In the genomic region with DNA sequence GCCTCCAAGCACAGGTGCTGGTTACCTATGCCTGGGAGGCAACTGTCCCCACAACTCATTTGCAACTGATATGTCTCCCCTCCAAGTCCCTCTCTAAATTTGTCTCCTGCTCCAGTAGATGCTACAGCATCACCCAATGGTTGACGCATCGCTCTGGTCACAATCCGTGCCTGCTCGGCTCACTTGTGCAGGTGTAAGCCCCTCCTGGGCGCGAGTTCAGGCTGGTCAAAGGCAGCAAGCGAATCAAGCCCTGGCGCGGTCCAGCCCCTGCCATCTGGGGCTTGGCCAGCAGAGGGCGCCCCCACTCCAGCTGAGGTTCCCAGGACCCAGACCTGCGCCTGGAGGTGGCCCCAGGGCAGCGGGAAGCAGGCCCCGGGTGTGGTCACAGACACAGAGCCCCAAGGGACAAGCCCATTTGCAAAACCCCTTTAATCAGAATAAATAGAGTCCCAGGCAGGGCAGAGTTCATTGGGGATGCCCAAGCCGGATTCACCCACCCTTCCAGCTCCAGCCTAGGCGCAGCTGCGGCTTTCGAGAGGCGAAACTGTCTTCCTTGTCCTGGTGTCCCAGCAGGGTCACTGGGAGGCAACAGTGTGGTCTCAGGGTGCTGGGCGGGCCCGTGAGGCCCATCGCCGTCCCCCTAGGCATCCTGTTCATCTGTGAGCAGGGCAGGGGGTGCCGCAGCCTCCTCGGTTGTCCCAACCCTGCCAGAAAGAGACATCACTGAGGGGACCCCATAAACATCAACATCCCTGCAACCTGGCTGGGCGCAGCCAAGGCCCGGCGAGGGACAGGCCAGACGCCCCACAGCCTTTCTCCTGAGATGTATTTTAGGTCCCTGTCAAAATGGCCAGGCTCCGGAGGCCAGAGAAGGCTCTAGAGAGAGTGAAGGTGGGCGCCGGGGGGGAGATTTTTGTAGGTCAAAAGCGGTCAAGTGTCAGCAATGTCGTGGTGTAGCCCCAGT, we compare ENCODE assay signal across 1 cellular context.
A peak's percentile ranks its signal among the peaks of the same experiment; 100 is the strongest.
TF ChIP-seq lines count a peak whose summit lies in the region.

No MANE protein-coding gene starts in this region.

TF ChIP-seq in HepG2, 621 proteins besides CTCF, POLR2A, EP300 and RAD21 (continued from another document and continues in another):
- TF ChIP-seq EEA1 (CRISPR knock-in tag; IDR thresholded peaks at IDR 0.05; ENCODE audit: borderline replicate concordance): no peak
- TF ChIP-seq, protein P1, sequence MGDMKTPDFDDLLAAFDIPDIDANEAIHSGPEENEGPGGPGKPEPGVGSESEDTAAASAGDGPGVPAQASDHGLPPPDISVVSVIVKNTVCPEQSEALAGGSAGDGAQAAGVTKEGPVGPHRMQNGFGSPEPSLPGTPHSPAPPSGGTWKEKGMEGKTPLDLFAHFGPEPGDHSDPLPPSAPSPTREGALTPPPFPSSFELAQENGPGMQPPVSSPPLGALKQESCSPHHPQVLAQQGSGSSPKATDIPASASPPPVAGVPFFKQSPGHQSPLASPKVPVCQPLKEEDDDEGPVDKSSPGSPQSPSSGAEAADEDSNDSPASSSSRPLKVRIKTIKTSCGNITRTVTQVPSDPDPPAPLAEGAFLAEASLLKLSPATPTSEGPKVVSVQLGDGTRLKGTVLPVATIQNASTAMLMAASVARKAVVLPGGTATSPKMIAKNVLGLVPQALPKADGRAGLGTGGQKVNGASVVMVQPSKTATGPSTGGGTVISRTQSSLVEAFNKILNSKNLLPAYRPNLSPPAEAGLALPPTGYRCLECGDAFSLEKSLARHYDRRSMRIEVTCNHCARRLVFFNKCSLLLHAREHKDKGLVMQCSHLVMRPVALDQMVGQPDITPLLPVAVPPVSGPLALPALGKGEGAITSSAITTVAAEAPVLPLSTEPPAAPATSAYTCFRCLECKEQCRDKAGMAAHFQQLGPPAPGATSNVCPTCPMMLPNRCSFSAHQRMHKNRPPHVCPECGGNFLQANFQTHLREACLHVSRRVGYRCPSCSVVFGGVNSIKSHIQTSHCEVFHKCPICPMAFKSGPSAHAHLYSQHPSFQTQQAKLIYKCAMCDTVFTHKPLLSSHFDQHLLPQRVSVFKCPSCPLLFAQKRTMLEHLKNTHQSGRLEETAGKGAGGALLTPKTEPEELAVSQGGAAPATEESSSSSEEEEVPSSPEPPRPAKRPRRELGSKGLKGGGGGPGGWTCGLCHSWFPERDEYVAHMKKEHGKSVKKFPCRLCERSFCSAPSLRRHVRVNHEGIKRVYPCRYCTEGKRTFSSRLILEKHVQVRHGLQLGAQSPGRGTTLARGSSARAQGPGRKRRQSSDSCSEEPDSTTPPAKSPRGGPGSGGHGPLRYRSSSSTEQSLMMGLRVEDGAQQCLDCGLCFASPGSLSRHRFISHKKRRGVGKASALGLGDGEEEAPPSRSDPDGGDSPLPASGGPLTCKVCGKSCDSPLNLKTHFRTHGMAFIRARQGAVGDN (CRISPR knock-in tag; IDR thresholded peaks at IDR 0.05): peak; percentile 75
- TF ChIP-seq ZNF343 (CRISPR knock-in tag; IDR thresholded peaks at IDR 0.05): no peak
- TF ChIP-seq BCL6 (CRISPR knock-in tag; IDR thresholded peaks at IDR 0.05): 0 out of 2 replicates have a peak, but pooled peaks have one; percentile 36
- TF ChIP-seq ZFP1 (CRISPR knock-in tag; IDR thresholded peaks at IDR 0.05): no peak
- peak; percentile 81; the same call in 1 of the 2 replicates for TF ChIP-seq MEIS2 (CRISPR knock-in tag; IDR thresholded peaks at IDR 0.05)
- TF ChIP-seq ZNF33A (CRISPR knock-in tag; IDR thresholded peaks at IDR 0.05; ENCODE audit: borderline replicate concordance): no peak
- 0 out of 2 replicates have a peak, but pooled peaks have one; percentile 5 for TF ChIP-seq ZNF589 (CRISPR knock-in tag; conservative IDR thresholded peaks at IDR 0.05)
- TF ChIP-seq, protein P2, sequence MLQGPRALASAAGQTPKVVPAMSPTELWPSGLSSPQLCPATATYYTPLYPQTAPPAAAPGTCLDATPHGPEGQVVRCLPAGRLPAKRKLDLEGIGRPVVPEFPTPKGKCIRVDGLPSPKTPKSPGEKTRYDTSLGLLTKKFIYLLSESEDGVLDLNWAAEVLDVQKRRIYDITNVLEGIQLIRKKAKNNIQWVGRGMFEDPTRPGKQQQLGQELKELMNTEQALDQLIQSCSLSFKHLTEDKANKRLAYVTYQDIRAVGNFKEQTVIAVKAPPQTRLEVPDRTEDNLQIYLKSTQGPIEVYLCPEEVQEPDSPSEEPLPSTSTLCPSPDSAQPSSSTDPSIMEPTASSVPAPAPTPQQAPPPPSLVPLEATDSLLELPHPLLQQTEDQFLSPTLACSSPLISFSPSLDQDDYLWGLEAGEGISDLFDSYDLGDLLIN (CRISPR knock-in tag; IDR thresholded peaks at IDR 0.05; ENCODE audit: borderline replicate concordance): 0 out of 2 replicates have a peak, but pooled peaks have one; percentile 64
- peak; percentile 66 for TF ChIP-seq MYC (CRISPR knock-in tag; IDR thresholded peaks at IDR 0.05; ENCODE audit: borderline replicate concordance)
- TF ChIP-seq ZNF563 (CRISPR knock-in tag; IDR thresholded peaks at IDR 0.05): 0 out of 2 replicates have a peak, but pooled peaks have one; percentile 25
- no peak for TF ChIP-seq ZNF75D (CRISPR knock-in tag; IDR thresholded peaks at IDR 0.05; ENCODE audit: borderline replicate concordance)
- no peak for TF ChIP-seq SYNCRIP (IDR thresholded peaks at IDR 0.05; ENCODE audit: insufficient read depth, low read depth, low read length)
- TF ChIP-seq, protein P3, sequence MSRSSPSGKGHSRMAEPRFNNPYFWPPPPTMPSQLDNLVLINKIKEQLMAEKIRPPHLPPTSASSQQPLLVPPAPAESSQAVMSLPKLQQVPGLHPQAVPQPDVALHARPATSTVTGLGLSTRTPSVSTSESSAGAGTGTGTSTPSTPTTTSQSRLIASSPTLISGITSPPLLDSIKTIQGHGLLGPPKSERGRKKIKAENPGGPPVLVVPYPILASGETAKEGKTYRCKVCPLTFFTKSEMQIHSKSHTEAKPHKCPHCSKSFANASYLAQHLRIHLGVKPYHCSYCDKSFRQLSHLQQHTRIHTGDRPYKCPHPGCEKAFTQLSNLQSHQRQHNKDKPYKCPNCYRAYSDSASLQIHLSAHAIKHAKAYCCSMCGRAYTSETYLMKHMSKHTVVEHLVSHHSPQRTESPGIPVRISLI (CRISPR knock-in tag; IDR thresholded peaks at IDR 0.05; ENCODE audit: borderline replicate concordance): no peak
- TF ChIP-seq ELF1 (CRISPR knock-in tag; IDR thresholded peaks at IDR 0.05): peak; percentile 29; the same call in 1 of the 2 replicates
- 0 out of 2 replicates have a peak, but pooled peaks have one; percentile 59 for TF ChIP-seq ZSCAN9 (CRISPR knock-in tag; IDR thresholded peaks at IDR 0.05; ENCODE audit: borderline replicate concordance)
- no peak for TF ChIP-seq ZNF761 (CRISPR knock-in tag; conservative IDR thresholded peaks at IDR 0.05)
- TF ChIP-seq KLF6 (CRISPR knock-in tag; IDR thresholded peaks at IDR 0.05): 0 out of 2 replicates have a peak, but pooled peaks have one; percentile 23
- TF ChIP-seq ZBTB42 (CRISPR knock-in tag; IDR thresholded peaks at IDR 0.05): no peak
- TF ChIP-seq, protein P4, sequence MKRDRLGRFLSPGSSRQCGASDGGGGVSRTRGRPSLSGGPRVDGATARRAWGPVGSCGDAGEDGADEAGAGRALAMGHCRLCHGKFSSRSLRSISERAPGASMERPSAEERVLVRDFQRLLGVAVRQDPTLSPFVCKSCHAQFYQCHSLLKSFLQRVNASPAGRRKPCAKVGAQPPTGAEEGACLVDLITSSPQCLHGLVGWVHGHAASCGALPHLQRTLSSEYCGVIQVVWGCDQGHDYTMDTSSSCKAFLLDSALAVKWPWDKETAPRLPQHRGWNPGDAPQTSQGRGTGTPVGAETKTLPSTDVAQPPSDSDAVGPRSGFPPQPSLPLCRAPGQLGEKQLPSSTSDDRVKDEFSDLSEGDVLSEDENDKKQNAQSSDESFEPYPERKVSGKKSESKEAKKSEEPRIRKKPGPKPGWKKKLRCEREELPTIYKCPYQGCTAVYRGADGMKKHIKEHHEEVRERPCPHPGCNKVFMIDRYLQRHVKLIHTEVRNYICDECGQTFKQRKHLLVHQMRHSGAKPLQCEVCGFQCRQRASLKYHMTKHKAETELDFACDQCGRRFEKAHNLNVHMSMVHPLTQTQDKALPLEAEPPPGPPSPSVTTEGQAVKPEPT (CRISPR knock-in tag; IDR thresholded peaks at IDR 0.05; ENCODE audit: low read depth): no peak
- no peak for TF ChIP-seq SATB2 (CRISPR knock-in tag; IDR thresholded peaks at IDR 0.05)
- TF ChIP-seq, protein P5, sequence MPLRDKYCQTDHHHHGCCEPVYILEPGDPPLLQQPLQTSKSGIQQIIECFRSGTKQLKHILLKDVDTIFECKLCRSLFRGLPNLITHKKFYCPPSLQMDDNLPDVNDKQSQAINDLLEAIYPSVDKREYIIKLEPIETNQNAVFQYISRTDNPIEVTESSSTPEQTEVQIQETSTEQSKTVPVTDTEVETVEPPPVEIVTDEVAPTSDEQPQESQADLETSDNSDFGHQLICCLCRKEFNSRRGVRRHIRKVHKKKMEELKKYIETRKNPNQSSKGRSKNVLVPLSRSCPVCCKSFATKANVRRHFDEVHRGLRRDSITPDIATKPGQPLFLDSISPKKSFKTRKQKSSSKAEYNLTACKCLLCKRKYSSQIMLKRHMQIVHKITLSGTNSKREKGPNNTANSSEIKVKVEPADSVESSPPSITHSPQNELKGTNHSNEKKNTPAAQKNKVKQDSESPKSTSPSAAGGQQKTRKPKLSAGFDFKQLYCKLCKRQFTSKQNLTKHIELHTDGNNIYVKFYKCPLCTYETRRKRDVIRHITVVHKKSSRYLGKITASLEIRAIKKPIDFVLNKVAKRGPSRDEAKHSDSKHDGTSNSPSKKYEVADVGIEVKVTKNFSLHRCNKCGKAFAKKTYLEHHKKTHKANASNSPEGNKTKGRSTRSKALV (CRISPR knock-in tag; IDR thresholded peaks at IDR 0.05): 0 out of 2 replicates have a peak, but pooled peaks have one; percentile 31
- TF ChIP-seq, protein P6, sequence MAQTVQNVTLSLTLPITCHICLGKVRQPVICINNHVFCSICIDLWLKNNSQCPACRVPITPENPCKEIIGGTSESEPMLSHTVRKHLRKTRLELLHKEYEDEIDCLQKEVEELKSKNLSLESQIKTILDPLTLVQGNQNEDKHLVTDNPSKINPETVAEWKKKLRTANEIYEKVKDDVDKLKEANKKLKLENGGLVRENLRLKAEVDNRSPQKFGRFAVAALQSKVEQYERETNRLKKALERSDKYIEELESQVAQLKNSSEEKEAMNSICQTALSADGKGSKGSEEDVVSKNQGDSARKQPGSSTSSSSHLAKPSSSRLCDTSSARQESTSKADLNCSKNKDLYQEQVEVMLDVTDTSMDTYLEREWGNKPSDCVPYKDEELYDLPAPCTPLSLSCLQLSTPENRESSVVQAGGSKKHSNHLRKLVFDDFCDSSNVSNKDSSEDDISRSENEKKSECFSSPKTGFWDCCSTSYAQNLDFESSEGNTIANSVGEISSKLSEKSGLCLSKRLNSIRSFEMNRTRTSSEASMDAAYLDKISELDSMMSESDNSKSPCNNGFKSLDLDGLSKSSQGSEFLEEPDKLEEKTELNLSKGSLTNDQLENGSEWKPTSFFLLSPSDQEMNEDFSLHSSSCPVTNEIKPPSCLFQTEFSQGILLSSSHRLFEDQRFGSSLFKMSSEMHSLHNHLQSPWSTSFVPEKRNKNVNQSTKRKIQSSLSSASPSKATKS (CRISPR knock-in tag; IDR thresholded peaks at IDR 0.05): no peak
- no peak for TF ChIP-seq NFE2 (CRISPR knock-in tag; IDR thresholded peaks at IDR 0.05)
- TF ChIP-seq PAF1 (CRISPR knock-in tag; IDR thresholded peaks at IDR 0.05): peak; percentile 37; the same call in 1 of the 2 replicates
- peak; percentile 79; the same call in 1 of the 2 replicates for TF ChIP-seq ERF (CRISPR knock-in tag; IDR thresholded peaks at IDR 0.05)
- TF ChIP-seq ZNF337 (CRISPR knock-in tag; IDR thresholded peaks at IDR 0.05; ENCODE audit: borderline replicate concordance, low read depth): no peak
- TF ChIP-seq ZNF550 (CRISPR knock-in tag; IDR thresholded peaks at IDR 0.05; ENCODE audit: borderline replicate concordance): peak; percentile 87; the same call in 1 of the 2 replicates
- no peak for TF ChIP-seq RFX3 (CRISPR knock-in tag; IDR thresholded peaks at IDR 0.05)
- TF ChIP-seq, protein P7, sequence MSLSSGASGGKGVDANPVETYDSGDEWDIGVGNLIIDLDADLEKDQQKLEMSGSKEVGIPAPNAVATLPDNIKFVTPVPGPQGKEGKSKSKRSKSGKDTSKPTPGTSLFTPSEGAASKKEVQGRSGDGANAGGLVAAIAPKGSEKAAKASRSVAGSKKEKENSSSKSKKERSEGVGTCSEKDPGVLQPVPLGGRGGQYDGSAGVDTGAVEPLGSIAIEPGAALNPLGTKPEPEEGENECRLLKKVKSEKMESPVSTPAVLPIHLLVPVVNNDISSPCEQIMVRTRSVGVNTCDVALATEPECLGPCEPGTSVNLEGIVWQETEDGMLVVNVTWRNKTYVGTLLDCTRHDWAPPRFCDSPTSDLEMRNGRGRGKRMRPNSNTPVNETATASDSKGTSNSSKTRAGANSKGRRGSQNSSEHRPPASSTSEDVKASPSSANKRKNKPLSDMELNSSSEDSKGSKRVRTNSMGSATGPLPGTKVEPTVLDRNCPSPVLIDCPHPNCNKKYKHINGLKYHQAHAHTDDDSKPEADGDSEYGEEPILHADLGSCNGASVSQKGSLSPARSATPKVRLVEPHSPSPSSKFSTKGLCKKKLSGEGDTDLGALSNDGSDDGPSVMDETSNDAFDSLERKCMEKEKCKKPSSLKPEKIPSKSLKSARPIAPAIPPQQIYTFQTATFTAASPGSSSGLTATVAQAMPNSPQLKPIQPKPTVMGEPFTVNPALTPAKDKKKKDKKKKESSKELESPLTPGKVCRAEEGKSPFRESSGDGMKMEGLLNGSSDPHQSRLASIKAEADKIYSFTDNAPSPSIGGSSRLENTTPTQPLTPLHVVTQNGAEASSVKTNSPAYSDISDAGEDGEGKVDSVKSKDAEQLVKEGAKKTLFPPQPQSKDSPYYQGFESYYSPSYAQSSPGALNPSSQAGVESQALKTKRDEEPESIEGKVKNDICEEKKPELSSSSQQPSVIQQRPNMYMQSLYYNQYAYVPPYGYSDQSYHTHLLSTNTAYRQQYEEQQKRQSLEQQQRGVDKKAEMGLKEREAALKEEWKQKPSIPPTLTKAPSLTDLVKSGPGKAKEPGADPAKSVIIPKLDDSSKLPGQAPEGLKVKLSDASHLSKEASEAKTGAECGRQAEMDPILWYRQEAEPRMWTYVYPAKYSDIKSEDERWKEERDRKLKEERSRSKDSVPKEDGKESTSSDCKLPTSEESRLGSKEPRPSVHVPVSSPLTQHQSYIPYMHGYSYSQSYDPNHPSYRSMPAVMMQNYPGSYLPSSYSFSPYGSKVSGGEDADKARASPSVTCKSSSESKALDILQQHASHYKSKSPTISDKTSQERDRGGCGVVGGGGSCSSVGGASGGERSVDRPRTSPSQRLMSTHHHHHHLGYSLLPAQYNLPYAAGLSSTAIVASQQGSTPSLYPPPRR (CRISPR knock-in tag; IDR thresholded peaks at IDR 0.05; ENCODE audit: borderline replicate concordance): no peak
- TF ChIP-seq PHF8 (CRISPR knock-in tag; IDR thresholded peaks at IDR 0.05): no peak
- TF ChIP-seq RXRA (CRISPR knock-in tag; IDR thresholded peaks at IDR 0.05): peak; percentile 67; the same call in 1 of the 2 replicates
- TF ChIP-seq JUN (CRISPR knock-in tag; IDR thresholded peaks at IDR 0.05): peak; percentile 36; the same call in 1 of the 2 replicates
- TF ChIP-seq MIXL1 (CRISPR knock-in tag; IDR thresholded peaks at IDR 0.05): 0 out of 2 replicates have a peak, but pooled peaks have one; percentile 45
- TF ChIP-seq FOXO1 (CRISPR knock-in tag; IDR thresholded peaks at IDR 0.05): no peak; the same call in 1 of the 2 replicates
